In genomic region chr3:21041621-21042020, GRCh38 we compare ENCODE assay signal across 15 cellular contexts.
DNase-seq lines count a peak whose midpoint lies in the region; TF ChIP-seq lines count a peak whose summit lies in the region.
"Had no signal": no experiment of that assay in that cellular context is flagged by ENCODE, and none has a peak within 500 bp of the region (broad histone marks: within the 10 kb centered on the region; RNA-seq: fewer than 3 reads in every experiment).

No MANE protein-coding gene starts in this region.

- H3K27me3 ChIP-seq in brain microvascular endothelial cell (replicated peaks): no peaks in the 10 kb centered on the region
- H3K27me3 ChIP-seq: BLaER1 treated with 17β-estradiol and CSF1 and Interleukin-3, amounts not matched to agents 10 nM and 100 nM had no signal

- H3K4me3 ChIP-seq in retinal pigment epithelial cell (ENCODE audit: low read length): no peak overlapping the region
- no peak overlapping the region for H3K4me3 ChIP-seq in brain microvascular endothelial cell (ENCODE audit: low read depth, low read length)
- H3K4me3 ChIP-seq: BLaER1 treated with 17β-estradiol and CSF1 and Interleukin-3, amounts not matched to agents 10 nM and 100 nM; GM12878; SK-N-MC had no signal

- DNase-seq in GM03348 (ENCODE audit: low spot score): peak; percentile 5
- DNase-seq in RWPE1 (ENCODE audit: low spot score): peak; percentile 7
- DNase-seq in fibroblast of peridontal ligament (ENCODE audit: extremely low read depth): peak; percentile 37
- peak; percentile 94 for DNase-seq in retinal pigment epithelial cell (ENCODE audit: low read depth)
- no peak for DNase-seq in GM13977 (ENCODE audit: low spot score)
- no peak for DNase-seq in NK-92 (lab: John Stamatoyannopoulos, UW; ENCODE audit: unreplicated experiment)
- no peak for DNase-seq in brain microvascular endothelial cell
- DNase-seq: DMS 273 treated with DMSO at 0.1 percent for 48 hours, NCI-H1436, NCI-H2029 treated with DMSO at 0.1 percent for 48 hours, NCI-H526, PC-3 had no signal

- in situ Hi-C loops in GM13977 (cut with MboI; ENCODE audit: low pct_unique_long_range_greater_than_20kb, low sequenced_read_pairs, unreplicated experiment) (no loop called here), brain microvascular endothelial cell (cut with HindIII; ENCODE audit: low pct_ligation_motif_present, low sequenced_read_pairs) (no loop called here)

- no peaks in the 10 kb centered on the region for H3K36me3 ChIP-seq in brain microvascular endothelial cell (replicated peaks)
- H3K36me3 ChIP-seq: BLaER1 treated with 17β-estradiol and CSF1 and Interleukin-3, amounts not matched to agents 10 nM and 100 nM had no signal

- POLR2A ChIA-PET in RWPE1 (lab: Yijun Ruan, JAX; ENCODE audit: low non-redundant PET): no interaction called here

- TF ChIP-seq CTCF in RWPE1 (conservative IDR thresholded peaks at IDR 0.05; ENCODE audit: low read depth) (no peak), retinal pigment epithelial cell (conservative IDR thresholded peaks at IDR 0.05; ENCODE audit: low read depth, low read length) (no peak), GM13977 (IDR thresholded peaks at IDR 0.05; ENCODE audit: extremely low read depth, insufficient read depth, missing control alignments) (no peak), brain microvascular endothelial cell (IDR thresholded peaks at IDR 0.05; ENCODE audit: low read depth, low read length, missing control alignments) (no peak)

- H3K27ac ChIP-seq in RWPE1 (no peak overlapping the region), brain microvascular endothelial cell (no peak overlapping the region)
- H3K27ac ChIP-seq: BLaER1 treated with 17β-estradiol and CSF1 and Interleukin-3, amounts not matched to agents 10 nM and 100 nM; SK-N-MC had no signal

- CTCF ChIA-PET in RWPE1 (lab: Yijun Ruan, JAX): no interaction called here

Comparison
In these comparisons a context has a peak if more than half of its experiments do, and no peak if none do; other contexts are left out.
1. DNase-seq: peak in GM03348 (single experiment), RWPE1 (single experiment), fibroblast of peridontal ligament (single experiment) and retinal pigment epithelial cell (single experiment); none in GM13977 (single experiment), NK-92 (single experiment) and brain microvascular endothelial cell (single experiment).